In the genomic region with DNA sequence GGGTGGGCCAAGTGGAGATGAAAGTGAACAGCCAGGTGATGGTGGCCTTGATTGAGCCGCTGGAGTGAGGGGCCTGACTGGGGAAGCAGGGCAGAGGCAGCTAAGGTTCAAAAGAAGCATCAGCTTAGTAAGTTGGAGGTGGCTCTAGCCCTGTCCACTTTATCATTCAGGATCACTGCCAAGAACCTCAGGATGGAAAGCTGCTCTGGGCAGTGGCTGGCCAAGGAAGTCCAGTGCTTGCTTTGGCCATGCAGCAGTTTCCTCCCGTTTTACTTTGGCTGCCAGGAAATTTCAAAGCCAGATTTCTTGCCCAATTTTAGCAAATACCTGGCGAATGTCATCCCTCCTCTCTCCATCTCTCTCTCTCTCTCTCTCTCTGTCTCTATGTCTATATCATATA, we compare ENCODE assay signal across 20 cellular contexts.
"Had no signal": no experiment of that assay in that cellular context is flagged by ENCODE, and none has a peak within 500 bp of the region (broad histone marks: within the 10 kb centered on the region; RNA-seq: fewer than 3 reads in every experiment).

No MANE protein-coding gene starts in this region.

- H3K4me1 ChIP-seq: tibial artery had no signal

- H3K4me1 Mint-ChIP-seq: activated CD4-positive, alpha-beta T cell treated with anti-CD3 and anti-CD28 coated beads for 36 hours; activated CD8-positive, alpha-beta memory T cell treated with anti-CD3 and anti-CD28 coated beads, Interleukin-2, amount 10 ng/mL, durations not matched to agents 7 days and 5 days; activated naive CD4-positive, alpha-beta T cell treated with anti-CD3 and anti-CD28 coated beads, Interleukin-2, amount 10 ng/mL, durations not matched to agents 7 days and 5 days; immature natural killer cell; nephron; stimulated activated effector memory CD8-positive, alpha-beta T cell treated with anti-CD3 and anti-CD28 coated beads, Interleukin-12 subunit alpha, Interleukin-12 subunit beta, amount 100 ng/mL, for 72 hours; T-helper 17 cell had no signal

- H3K27me3 ChIP-seq: heart left ventricle, tibial artery had no signal

- DNase-seq: activated CD4-positive, alpha-beta memory T cell treated with anti-CD3 and anti-CD28 coated beads for 36 hours; activated CD4-positive, alpha-beta T cell treated with anti-CD3 and anti-CD28 coated beads for 36 hours; activated CD8-positive, alpha-beta memory T cell treated with anti-CD3 and anti-CD28 coated beads, Interleukin-2, amount 10 ng/mL, durations not matched to agents 7 days and 5 days; activated naive CD4-positive, alpha-beta T cell treated with anti-CD3 and anti-CD28 coated beads, Interleukin-2, amount 10 ng/mL, durations not matched to agents 7 days and 5 days; activated T-cell treated with anti-CD3 and anti-CD28 coated beads, Interleukin-2, amount 50 U/mL, for 1 hour; central memory CD4-positive, alpha-beta T cell; effector CD8-positive, alpha-beta T cell; heart left ventricle; immature natural killer cell; stimulated activated CD4-positive, alpha-beta T cell treated with anti-CD3 and anti-CD28 coated beads, Interleukin-12 subunit alpha, Interleukin-12 subunit beta, amount 100 ng/mL, for 4 hours; stimulated activated CD4-positive, alpha-beta T cell treated with anti-CD3 and anti-CD28 coated beads, Interleukin-2, amount 100 ng/mL, for 24 hours; T-helper 17 cell; tibial artery had no signal

- H3K4me3 ChIP-seq: coronary artery, heart left ventricle, tibial artery had no signal

- H3K27me3 Mint-ChIP-seq: activated CD4-positive, alpha-beta memory T cell treated with anti-CD3 and anti-CD28 coated beads for 36 hours had no signal

- H3K27ac ChIP-seq: coronary artery, heart left ventricle, tibial artery had no signal

- ATAC-seq: activated CD4-positive, alpha-beta T cell treated with anti-CD3 and anti-CD28 coated beads for 36 hours; activated CD8-positive, alpha-beta memory T cell treated with anti-CD3 and anti-CD28 coated beads, Interleukin-2, amount 10 ng/mL, durations not matched to agents 7 days and 5 days; stimulated activated effector memory CD8-positive, alpha-beta T cell treated with anti-CD3 and anti-CD28 coated beads, Interleukin-12 subunit alpha, Interleukin-12 subunit beta, amount 100 ng/mL, for 72 hours; T-helper 17 cell had no signal

- H3K36me3 Mint-ChIP-seq: activated CD4-positive, alpha-beta memory T cell treated with anti-CD3 and anti-CD28 coated beads for 36 hours; stimulated activated effector memory CD8-positive, alpha-beta T cell treated with anti-CD3 and anti-CD28 coated beads, Interleukin-12 subunit alpha, Interleukin-12 subunit beta, amount 100 ng/mL, for 72 hours had no signal

- H3K27ac Mint-ChIP-seq: activated CD4-positive, alpha-beta memory T cell treated with anti-CD3 and anti-CD28 coated beads for 36 hours; activated CD4-positive, alpha-beta T cell treated with anti-CD3 and anti-CD28 coated beads for 36 hours; activated CD8-positive, alpha-beta memory T cell treated with anti-CD3 and anti-CD28 coated beads, Interleukin-2, amount 10 ng/mL, durations not matched to agents 7 days and 5 days; activated naive CD4-positive, alpha-beta T cell treated with anti-CD3 and anti-CD28 coated beads, Interleukin-2, amount 10 ng/mL, durations not matched to agents 7 days and 5 days; activated T-helper 2 cell treated with anti-CD3 and anti-CD28 coated beads, Interferon-gamma antibody, Interleukin-2, Interleukin-4, amounts not matched to agents 10 μg/mL and 5 μg/mL and 100 μg/mL, durations not matched to agents 14 hours and 24 hours and 36 hours; immature natural killer cell; nephron; stimulated activated effector memory CD8-positive, alpha-beta T cell treated with anti-CD3 and anti-CD28 coated beads, Interleukin-12 subunit alpha, Interleukin-12 subunit beta, amount 100 ng/mL, for 72 hours; T-helper 17 cell had no signal

- H3K4me3 Mint-ChIP-seq: activated CD4-positive, alpha-beta memory T cell treated with anti-CD3 and anti-CD28 coated beads for 36 hours; activated CD4-positive, alpha-beta T cell treated with anti-CD3 and anti-CD28 coated beads for 36 hours; activated CD8-positive, alpha-beta memory T cell treated with anti-CD3 and anti-CD28 coated beads, Interleukin-2, amount 10 ng/mL, durations not matched to agents 7 days and 5 days; activated naive CD4-positive, alpha-beta T cell treated with anti-CD3 and anti-CD28 coated beads, Interleukin-2, amount 10 ng/mL, durations not matched to agents 7 days and 5 days; brain; immature natural killer cell; nephron; stimulated activated effector memory CD8-positive, alpha-beta T cell treated with anti-CD3 and anti-CD28 coated beads, Interleukin-12 subunit alpha, Interleukin-12 subunit beta, amount 100 ng/mL, for 72 hours; T-helper 17 cell had no signal

- FAIRE-seq: frontal cortex, urothelium cell line had no signal
